ENCODE assay signal across 1 cellular context in the genomic region with DNA sequence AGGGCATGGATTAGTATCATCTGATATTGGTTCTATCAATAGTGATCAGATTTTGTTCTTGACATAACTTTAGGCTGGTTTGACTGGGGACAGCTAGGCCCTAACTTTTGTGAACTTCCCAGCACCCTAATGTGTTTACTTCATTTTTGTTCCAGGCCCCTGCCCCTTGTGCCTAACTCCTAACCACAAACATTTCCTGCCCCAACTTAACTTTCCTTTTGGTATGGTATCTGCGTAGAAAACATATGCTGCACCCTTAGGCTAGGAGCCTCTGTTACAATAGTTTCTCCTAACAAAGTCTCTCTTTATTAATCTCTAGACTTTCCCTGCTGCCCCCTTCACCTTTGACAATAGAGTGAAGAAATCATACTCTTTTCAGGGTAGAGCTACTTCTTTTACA.
TF ChIP-seq lines count a peak whose summit lies in the region.

No MANE protein-coding gene starts in this region.

TF ChIP-seq in IMR-90, 13 proteins besides CTCF, POLR2A, EP300 and RAD21:
- TF ChIP-seq, protein P1, sequence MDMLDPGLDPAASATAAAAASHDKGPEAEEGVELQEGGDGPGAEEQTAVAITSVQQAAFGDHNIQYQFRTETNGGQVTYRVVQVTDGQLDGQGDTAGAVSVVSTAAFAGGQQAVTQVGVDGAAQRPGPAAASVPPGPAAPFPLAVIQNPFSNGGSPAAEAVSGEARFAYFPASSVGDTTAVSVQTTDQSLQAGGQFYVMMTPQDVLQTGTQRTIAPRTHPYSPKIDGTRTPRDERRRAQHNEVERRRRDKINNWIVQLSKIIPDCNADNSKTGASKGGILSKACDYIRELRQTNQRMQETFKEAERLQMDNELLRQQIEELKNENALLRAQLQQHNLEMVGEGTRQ (IDR thresholded peaks at IDR 0.05; ENCODE audit: low read depth, low read length) = no peak
- no peak for TF ChIP-seq MAZ (IDR thresholded peaks at IDR 0.05; ENCODE audit: borderline replicate concordance, low read depth, low read length)
- TF ChIP-seq BHLHE40 (IDR thresholded peaks at IDR 0.05; ENCODE audit: low read depth, low read length) = no peak
- no peak for TF ChIP-seq CEBPB (IDR thresholded peaks at IDR 0.05; ENCODE audit: low read depth, low read length)
- no peak for TF ChIP-seq CHD1 (IDR thresholded peaks at IDR 0.05; ENCODE audit: low read depth, low read length)
- TF ChIP-seq MAFK (IDR thresholded peaks at IDR 0.05; ENCODE audit: low read depth, low read length) = no peak
- no peak for TF ChIP-seq RFX5 (IDR thresholded peaks at IDR 0.05; ENCODE audit: low read depth, low read length)
- no peak for TF ChIP-seq MXI1 (IDR thresholded peaks at IDR 0.05; ENCODE audit: borderline replicate concordance, low read depth, low read length)
- no peak for TF ChIP-seq FOS (IDR thresholded peaks at IDR 0.05; ENCODE audit: low read depth, low read length)
- TF ChIP-seq SMC3 (IDR thresholded peaks at IDR 0.05; ENCODE audit: low read depth, low read length) = no peak
TF ChIP-seq in IMR-90: peak in this region for 0.
